ENCODE assay signal across 23 cellular contexts in the genomic region with DNA sequence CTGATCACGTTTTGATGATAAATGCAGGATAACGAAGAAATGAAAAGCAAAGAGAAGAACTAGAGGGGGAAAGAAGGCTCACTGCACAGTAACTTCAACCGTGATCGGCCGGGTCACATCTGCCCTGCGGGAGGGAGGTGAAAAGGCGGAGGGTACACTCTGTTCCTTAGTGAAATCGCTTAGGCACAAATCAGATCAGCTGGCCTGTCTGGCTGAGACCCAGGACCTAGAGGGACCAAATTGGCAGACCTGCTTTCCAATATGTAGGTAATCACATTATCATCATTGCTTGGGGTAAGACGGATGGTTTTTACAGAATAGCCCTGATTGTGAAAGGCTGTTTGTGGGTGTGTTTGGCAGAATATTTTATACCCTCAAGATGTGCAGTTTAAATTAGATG.
"Had no signal": no experiment of that assay in that cellular context is flagged by ENCODE, and none has a peak within 500 bp of the region (broad histone marks: within the 10 kb centered on the region; RNA-seq: fewer than 3 reads in every experiment).

No MANE protein-coding gene starts in this region.

- H3K27me3 ChIP-seq: breast epithelium, MG63 had no signal

- H3K9me3 Mint-ChIP-seq: activated B cell treated with CpG ODN at 0.5 μM for 24 hours; activated CD4-positive, alpha-beta T cell treated with anti-CD3 and anti-CD28 coated beads, Interleukin-2, amount 10 ng/mL, durations not matched to agents 24 days and 14 days; activated naive CD4-positive, alpha-beta T cell treated with anti-CD3 and anti-CD28 coated beads for 36 hours; activated naive CD8-positive, alpha-beta T cell treated with anti-CD3 and anti-CD28 coated beads for 36 hours; activated T-cell treated with anti-CD3 and anti-CD28 coated beads, Interleukin-2, amount 50 U/mL, for 4 hours; T-helper 1 cell treated with Interleukin-12 subunit alpha and Interleukin-12 subunit beta and Interleukin-4 antibody, amounts not matched to agents 30 μg/mL and 1 μg/mL, for 36 hours had no signal

- DNase-seq: activated B cell treated with CpG ODN at 0.5 μM for 24 hours; activated CD4-positive, alpha-beta T cell treated with anti-CD3 and anti-CD28 coated beads for 1 hour; activated CD4-positive, alpha-beta T cell treated with anti-CD3 and anti-CD28 coated beads, Interleukin-2, amount 10 ng/mL, durations not matched to agents 24 days and 14 days; activated CD4-positive, alpha-beta T cell treated with anti-CD3 and anti-CD28 coated beads, Interleukin-2, amount 50 U/mL, for 48 hours; activated CD8-positive, alpha-beta memory T cell treated with anti-CD3 and anti-CD28 coated beads for 24 hours; activated effector memory CD4-positive, alpha-beta T cell treated with anti-CD3 and anti-CD28 coated beads, Interleukin-2, amount 50 U/mL, for 16 hours; activated naive CD4-positive, alpha-beta T cell treated with anti-CD3 and anti-CD28 coated beads for 36 hours; activated naive CD8-positive, alpha-beta T cell treated with anti-CD3 and anti-CD28 coated beads for 36 hours; activated T-cell treated with anti-CD3 and anti-CD28 coated beads, Interleukin-2, amount 50 U/mL, for 4 hours; caudate nucleus; MG63; MV-4-11; NCI-H1092 treated with DMSO at 0.1 percent for 48 hours; NCI-H1417 treated with DMSO at 0.1 percent for 48 hours; NCI-H1694; NCI-H2029; NCI-H2107; NCI-H446; NCI-H524; T-helper 9 cell had no signal

- H3K4me3 ChIP-seq: breast epithelium, MG63 had no signal

- H3K36me3 ChIP-seq: breast epithelium, MG63 had no signal

- H3K4me3 Mint-ChIP-seq: activated B cell treated with CpG ODN at 0.5 μM for 24 hours; activated CD4-positive, alpha-beta T cell treated with anti-CD3 and anti-CD28 coated beads, Interleukin-2, amount 10 ng/mL, durations not matched to agents 24 days and 14 days; activated naive CD4-positive, alpha-beta T cell treated with anti-CD3 and anti-CD28 coated beads for 36 hours; activated naive CD8-positive, alpha-beta T cell treated with anti-CD3 and anti-CD28 coated beads for 36 hours; activated T-cell treated with anti-CD3 and anti-CD28 coated beads, Interleukin-2, amount 50 U/mL, for 4 hours; T-helper 1 cell treated with Interleukin-12 subunit alpha and Interleukin-12 subunit beta and Interleukin-4 antibody, amounts not matched to agents 30 μg/mL and 1 μg/mL, for 36 hours had no signal

- H3K4me1 ChIP-seq: breast epithelium had no signal

- H3K27ac ChIP-seq: breast epithelium, KMS-11 had no signal

- H3K36me3 Mint-ChIP-seq: activated naive CD8-positive, alpha-beta T cell treated with anti-CD3 and anti-CD28 coated beads for 36 hours had no signal

- H3K9me3 ChIP-seq: breast epithelium, MG63 had no signal

- H3K27ac Mint-ChIP-seq: activated B cell treated with CpG ODN at 0.5 μM for 24 hours; activated CD4-positive, alpha-beta T cell treated with anti-CD3 and anti-CD28 coated beads, Interleukin-2, amount 10 ng/mL, durations not matched to agents 24 days and 14 days; activated naive CD4-positive, alpha-beta T cell treated with anti-CD3 and anti-CD28 coated beads for 36 hours; activated naive CD8-positive, alpha-beta T cell treated with anti-CD3 and anti-CD28 coated beads for 36 hours; T-helper 1 cell treated with Interleukin-12 subunit alpha and Interleukin-12 subunit beta and Interleukin-4 antibody, amounts not matched to agents 30 μg/mL and 1 μg/mL, for 36 hours had no signal

- H3K4me2 ChIP-seq: KMS-11 had no signal

- H3K9ac ChIP-seq: KMS-11 had no signal

- ATAC-seq: activated T-cell treated with anti-CD3 and anti-CD28 coated beads, Interleukin-2, amount 50 U/mL, for 4 hours had no signal
